ENCODE assay signal across 8 cellular contexts in genomic region chr17:17354560-17355357, GRCh38. TPM values are rescaled to one million over a fixed set of nuclear protein-coding genes. Genes with fewer than 3 reads are reported as not detected.
DNase-seq lines count a peak whose midpoint lies in the region; ATAC-seq and TF ChIP-seq lines count a peak whose summit lies in the region.

No MANE protein-coding gene starts in this region.

- DNase-seq in Caki2 (ENCODE audit: low read depth), result peak; percentile 44
- peak; percentile 68 for DNase-seq in RPMI8226
- peak; percentile 51 for DNase-seq in activated T-helper 1 cell treated with anti-CD3 and anti-CD28 coated beads, Interleukin-12 subunit alpha, Interleukin-12 subunit beta, Interleukin-2, Interleukin-4 antibody, amounts not matched to agents 30 ng/mL and 10 ng/mL and 1 ng/mL, durations not matched to agents 14 hours and 24 hours and 36 hours (ENCODE audit: low spot score)
- peak; percentile 70 for DNase-seq in fibroblast of the aortic adventitia (ENCODE audit: low read depth)
- peak; percentile 78 for DNase-seq in testis

- in situ Hi-C loops in Caki2 (cut with HindIII; ENCODE audit: low pct_unique_long_range_greater_than_20kb, low sequenced_read_pairs), result no loop called here

- H3K27me3 ChIP-seq in neutrophil (no peaks in the 10 kb centered on the region), testis (no peaks in the 10 kb centered on the region)

- TF ChIP-seq POLR2A in testis (IDR thresholded peaks at IDR 0.05), result no peak

- TF ChIP-seq CTCF in LNCAP (IDR thresholded peaks at IDR 0.05) (peak; percentile 90), fibroblast of the aortic adventitia (IDR thresholded peaks at IDR 0.05; ENCODE audit: insufficient read depth, low read length) (peak; percentile 77), neutrophil (IDR thresholded peaks at IDR 0.05) (peak; percentile 87), testis (IDR thresholded peaks at IDR 0.05) (peak; percentile 90 to 95 (median 93))

- no peaks in the 10 kb centered on the region for H3K9me3 ChIP-seq in neutrophil
- H3K9me3 ChIP-seq in testis, result no peaks in the 10 kb centered on the region

- H3K4me1 Mint-ChIP-seq in activated T-helper 1 cell treated with anti-CD3 and anti-CD28 coated beads, Interleukin-12 subunit alpha, Interleukin-12 subunit beta, Interleukin-2, Interleukin-4 antibody, amounts not matched to agents 30 ng/mL and 10 ng/mL and 1 ng/mL, durations not matched to agents 14 hours and 24 hours and 36 hours (ENCODE audit: low read depth), result no peaks in the 10 kb centered on the region

- no peak for ATAC-seq in GM21576 (IDR thresholded peaks at IDR 0.05; ENCODE audit: unreplicated experiment)

- no peaks in the 10 kb centered on the region for H3K4me1 ChIP-seq in neutrophil (ENCODE audit: control insufficient read depth in 1 of 2, insufficient read depth in 1 of 2, low read depth in 1 of 2, low read length in 1 of 2)
- H3K4me1 ChIP-seq in testis, result no peaks in the 10 kb centered on the region

- H3K27ac ChIP-seq in neutrophil, result no peak overlapping the region
- no peak overlapping the region for H3K27ac ChIP-seq in testis

- no peak overlapping the region for H3K27ac Mint-ChIP-seq in activated T-helper 1 cell treated with anti-CD3 and anti-CD28 coated beads, Interleukin-12 subunit alpha, Interleukin-12 subunit beta, Interleukin-2, Interleukin-4 antibody, amounts not matched to agents 30 ng/mL and 10 ng/mL and 1 ng/mL, durations not matched to agents 14 hours and 24 hours and 36 hours

- H3K9me3 Mint-ChIP-seq in activated T-helper 1 cell treated with anti-CD3 and anti-CD28 coated beads, Interleukin-12 subunit alpha, Interleukin-12 subunit beta, Interleukin-2, Interleukin-4 antibody, amounts not matched to agents 30 ng/mL and 10 ng/mL and 1 ng/mL, durations not matched to agents 14 hours and 24 hours and 36 hours, result no peaks in the 10 kb centered on the region

- H3K36me3 Mint-ChIP-seq in activated T-helper 1 cell treated with anti-CD3 and anti-CD28 coated beads, Interleukin-12 subunit alpha, Interleukin-12 subunit beta, Interleukin-2, Interleukin-4 antibody, amounts not matched to agents 30 ng/mL and 10 ng/mL and 1 ng/mL, durations not matched to agents 14 hours and 24 hours and 36 hours (ENCODE audit: low read depth), result no peaks in the 10 kb centered on the region

- peaks cover 11% of the 10 kb centered on the region for H3K27me3 Mint-ChIP-seq in activated T-helper 1 cell treated with anti-CD3 and anti-CD28 coated beads, Interleukin-12 subunit alpha, Interleukin-12 subunit beta, Interleukin-2, Interleukin-4 antibody, amounts not matched to agents 30 ng/mL and 10 ng/mL and 1 ng/mL, durations not matched to agents 14 hours and 24 hours and 36 hours (ENCODE audit: insufficient read depth)

- 46 to 48% methylated on average over 13 to 14 of the region's 14 CpGs for WGBS in testis, 2 donors

- intact Hi-C loops in activated T-helper 1 cell treated with anti-CD3 and anti-CD28 coated beads, Interleukin-12 subunit alpha, Interleukin-12 subunit beta, Interleukin-2, Interleukin-4 antibody, amounts not matched to agents 30 ng/mL and 10 ng/mL and 1 ng/mL, durations not matched to agents 14 hours and 24 hours and 36 hours (cut with micrococcal nuclease), result loop anchor here (1.0 to 5.0 kb wide), 3 partner anchors 288 to 678 kb away; no protein-coding TSS in a partner anchor
- intact Hi-C loops in testis (cut with DNase I; ENCODE audit: low total_unique reads), result loop anchor here (5.0 kb wide), 1 partner anchor 288 kb away; no protein-coding TSS in a partner anchor

- H3K36me3 ChIP-seq in neutrophil (no peaks in the 10 kb centered on the region), testis (ENCODE audit: low read depth, missing control alignments) (no peaks in the 10 kb centered on the region)

- H3K4me3 Mint-ChIP-seq in activated T-helper 1 cell treated with anti-CD3 and anti-CD28 coated beads, Interleukin-12 subunit alpha, Interleukin-12 subunit beta, Interleukin-2, Interleukin-4 antibody, amounts not matched to agents 30 ng/mL and 10 ng/mL and 1 ng/mL, durations not matched to agents 14 hours and 24 hours and 36 hours, result no peak overlapping the region

- H3K4me3 ChIP-seq in fibroblast of the aortic adventitia (ENCODE audit: low read depth, low read length) (no peak overlapping the region), neutrophil (ENCODE audit: low read depth in 1 of 2, low read length in 1 of 2) (no peak overlapping the region), testis (no peak overlapping the region)

RNA-seq across cellular contexts. Expression of gene NT5M, which starts 51.6 kb away (rescaled TPM):
- total RNA-seq in Caki2 (2014; rRNA removed; shearing (Covaris generic); ENCODE audit: low replicate concordance), result 13.2 and 87.7 TPM in 2 replicates
- total RNA-seq in activated T-helper 1 cell treated with anti-CD3 and anti-CD28 coated beads, Interleukin-12 subunit alpha, Interleukin-12 subunit beta, Interleukin-2, Interleukin-4 antibody, amounts not matched to agents 30 ng/mL and 10 ng/mL and 1 ng/mL, durations not matched to agents 14 hours and 24 hours and 36 hours, result 5.1 and 5.8 TPM in 2 replicates
- total RNA-seq in fibroblast of the aortic adventitia (ENCODE audit: low replicate concordance) (2.3 TPM in 1 of 2 replicates, not detected in the other), testis (10 to 100 TPM; 33.5 to 47.5 TPM)
- 26.1 TPM for polyA plus RNA-seq in testis (ENCODE audit: insufficient read depth, low read depth, low replicate concordance)
